In genomic region chr2:197943731-197944130, GRCh38 we compare ENCODE assay signal across 18 cellular contexts.
DNase-seq lines count a peak whose midpoint lies in the region; ATAC-seq and TF ChIP-seq lines count a peak whose summit lies in the region.
"Had no signal": no experiment of that assay in that cellular context is flagged by ENCODE, and none has a peak within 500 bp of the region (broad histone marks: within the 10 kb centered on the region; RNA-seq: fewer than 3 reads in every experiment).

No MANE protein-coding gene starts in this region.

- no peak overlapping the region for H3K4me2 ChIP-seq in hepatocyte
- H3K4me2 ChIP-seq: BLaER1 had no signal

- H3K79me2 ChIP-seq in hepatocyte: no peaks in the 10 kb centered on the region

- TF ChIP-seq CTCF in hepatocyte (IDR thresholded peaks at IDR 0.05; ENCODE audit: poor library complexity): no peak
- TF ChIP-seq CTCF in progenitor cell of endocrine pancreas (IDR thresholded peaks at IDR 0.05; ENCODE audit: unreplicated experiment): no peak

- no peaks in the 10 kb centered on the region for H3K36me3 ChIP-seq in SJCRH30
- H3K36me3 ChIP-seq in hepatocyte (replicated peaks; ENCODE audit: insufficient read depth, low read depth): no peaks in the 10 kb centered on the region
- H3K36me3 ChIP-seq: BLaER1, HAP-1 had no signal

- no peaks in the 10 kb centered on the region for H3K27me3 Mint-ChIP-seq in activated naive CD4-positive, alpha-beta T cell treated with anti-CD3 and anti-CD28 coated beads for 36 hours (ENCODE audit: low read depth)
- no peaks in the 10 kb centered on the region for H3K27me3 Mint-ChIP-seq in progenitor cell of endocrine pancreas

- H3K4me1 Mint-ChIP-seq in activated naive CD4-positive, alpha-beta T cell treated with anti-CD3 and anti-CD28 coated beads for 36 hours (ENCODE audit: low read depth): peaks cover 70% of the 10 kb centered on the region
- peaks cover 76% of the 10 kb centered on the region for H3K4me1 Mint-ChIP-seq in progenitor cell of endocrine pancreas (ENCODE audit: low read depth)

- H3K4me1 ChIP-seq in SJCRH30: peaks cover 49% of the 10 kb centered on the region
- H3K4me1 ChIP-seq in hepatocyte (ENCODE audit: insufficient read depth): peaks cover 5% of the 10 kb centered on the region
- H3K4me1 ChIP-seq: BLaER1, Caco-2, HAP-1 had no signal

- H4K20me1 ChIP-seq in hepatocyte (ENCODE audit: insufficient read depth, poor library complexity, severe bottlenecking): no peaks in the 10 kb centered on the region
- H4K20me1 ChIP-seq: BLaER1 had no signal

- no peak overlapping the region for H3K4me3 ChIP-seq in SJCRH30
- H3K4me3 ChIP-seq in hepatocyte: no peak overlapping the region
- H3K4me3 ChIP-seq: BLaER1, HAP-1 had no signal

- H3K9me3 ChIP-seq in SJCRH30 (replicated peaks): no peaks in the 10 kb centered on the region
- no peaks in the 10 kb centered on the region for H3K9me3 ChIP-seq in hepatocyte (ENCODE audit: low read depth)
- H3K9me3 ChIP-seq: BLaER1, Caco-2, HAP-1 had no signal

- no peaks in the 10 kb centered on the region for H3K9me2 ChIP-seq in hepatocyte (replicated peaks; ENCODE audit: insufficient read depth)

- H3K36me3 Mint-ChIP-seq in activated naive CD4-positive, alpha-beta T cell treated with anti-CD3 and anti-CD28 coated beads for 36 hours (ENCODE audit: low read depth): no peaks in the 10 kb centered on the region
- H3K36me3 Mint-ChIP-seq in progenitor cell of endocrine pancreas (ENCODE audit: insufficient read depth): peaks cover 1% of the 10 kb centered on the region
- H3K36me3 Mint-ChIP-seq: CD8-positive, alpha-beta memory T cell had no signal

- CTCF ChIA-PET in activated naive CD4-positive, alpha-beta T cell treated with anti-CD3 and anti-CD28 coated beads for 36 hours (lab: Charles Lee): interaction anchor here (0.6 to 1.2 kb wide), 2 partner anchors 41 to 93 kb away, joined by 3 to 5 read pairs; no protein-coding TSS in a partner anchor

- H3K27me3 ChIP-seq in SJCRH30 (no peaks in the 10 kb centered on the region), hepatocyte (no peaks in the 10 kb centered on the region)

- peak overlapping the region; percentile 92 for H3K27ac ChIP-seq in SJCRH30
- H3K27ac ChIP-seq in hepatocyte: peak overlapping the region; percentile 22
- H3K27ac ChIP-seq: BLaER1 had no signal

- DNase-seq in activated naive CD4-positive, alpha-beta T cell treated with anti-CD3 and anti-CD28 coated beads for 36 hours: no peak
- no peak for DNase-seq in activated naive CD4-positive, alpha-beta T cell treated with Interleukin-2 at 50 U/mL for 16 hours
- peak in 1 of 2 experiments; percentile 45 for DNase-seq in SJCRH30
- DNase-seq in hepatocyte (ENCODE audit: low spot score): no peak
- no peak for DNase-seq in progenitor cell of endocrine pancreas (ENCODE audit: low spot score, unreplicated experiment)
- DNase-seq in GF-D8 (lab: John Stamatoyannopoulos, UW): no peak
- DNase-seq in NOMO-1 treated with DMSO at 0.1 percent for 48 hours (lab: John Stamatoyannopoulos, UW; ENCODE audit: unreplicated experiment): no peak
- DNase-seq: 8988T; AML-193; Caco-2; CD8-positive, alpha-beta memory T cell; DND-41; GDM1; HFFc6 had no signal

- intact Hi-C loops in activated naive CD4-positive, alpha-beta T cell treated with anti-CD3 and anti-CD28 coated beads for 36 hours (cut with micrococcal nuclease): no loop called here

- WGBS in hepatocyte (ENCODE audit: low lambda C conversion rate, missing lambda C conversion rate): 100% methylated on average over 1 of the region's 1 CpG

- no peak overlapping the region for H2AFZ ChIP-seq in hepatocyte

- no peaks in the 10 kb centered on the region for H3K9me3 Mint-ChIP-seq in activated naive CD4-positive, alpha-beta T cell treated with anti-CD3 and anti-CD28 coated beads for 36 hours
- H3K9me3 Mint-ChIP-seq in progenitor cell of endocrine pancreas (ENCODE audit: low read depth): no peaks in the 10 kb centered on the region
- H3K9me3 Mint-ChIP-seq: HFFc6 had no signal

- no peak for ATAC-seq in GM18907 (IDR thresholded peaks at IDR 0.05; ENCODE audit: unreplicated experiment)
- ATAC-seq: HepG2 had no signal

- H3K27ac Mint-ChIP-seq in activated naive CD4-positive, alpha-beta T cell treated with anti-CD3 and anti-CD28 coated beads for 36 hours: no peak overlapping the region
- peak overlapping the region; percentile 96 for H3K27ac Mint-ChIP-seq in progenitor cell of endocrine pancreas
- H3K27ac Mint-ChIP-seq: CD8-positive, alpha-beta memory T cell; HFFc6 had no signal

- peak overlapping the region; percentile 4 for H3K4me3 Mint-ChIP-seq in activated naive CD4-positive, alpha-beta T cell treated with anti-CD3 and anti-CD28 coated beads for 36 hours
- peak overlapping the region; percentile 31 for H3K4me3 Mint-ChIP-seq in progenitor cell of endocrine pancreas (ENCODE audit: low read depth)
- H3K4me3 Mint-ChIP-seq: CD8-positive, alpha-beta memory T cell; HFFc6 had no signal
